Comparison of ENCODE assay signal across 16 cellular contexts in the genomic region with DNA sequence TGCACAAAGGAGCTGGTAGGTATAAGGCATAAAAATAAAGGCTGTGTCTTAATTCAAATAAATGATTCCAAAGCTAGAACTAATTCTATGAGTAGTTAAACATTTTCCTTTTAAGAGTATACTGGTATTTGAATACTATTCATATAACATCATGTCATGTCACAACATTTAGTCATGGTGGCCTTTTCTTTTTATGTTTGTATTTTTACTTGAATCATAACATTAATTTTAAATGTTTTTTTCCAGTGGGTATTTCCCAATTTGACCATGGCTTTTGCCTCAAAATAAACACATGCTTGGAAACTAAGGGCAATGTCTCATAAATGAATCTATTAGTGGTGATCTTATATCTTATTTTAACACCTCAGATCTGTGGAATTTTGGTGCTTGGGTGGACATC.
"Had no signal": no experiment of that assay in that cellular context is flagged by ENCODE, and none has a peak within 500 bp of the region (broad histone marks: within the 10 kb centered on the region; RNA-seq: fewer than 3 reads in every experiment).

No MANE protein-coding gene starts in this region.

- H3K27me3 ChIP-seq: colonic mucosa, foreskin keratinocyte, tibial artery had no signal

- H3K9me3 ChIP-seq: colonic mucosa, tibial artery had no signal

- H3K27ac ChIP-seq: colonic mucosa, foreskin keratinocyte, tibial artery had no signal

- H3K36me3 ChIP-seq: colonic mucosa, tibial artery had no signal

- ATAC-seq: activated T-cell treated with anti-CD3 and anti-CD28 coated beads, Interleukin-2, amount 50 U/mL, for 4 hours; foreskin keratinocyte; left lobe of liver had no signal

- DNase-seq: activated CD4-positive, alpha-beta T cell treated with anti-CD3 and anti-CD28 coated beads, Interleukin-2, amount 50 U/mL, for 1 hour; activated CD8-positive, alpha-beta memory T cell treated with anti-CD3 and anti-CD28 coated beads, Interleukin-2, amount 50 U/mL, for 4 hours; activated naive CD4-positive, alpha-beta T cell treated with anti-CD3 and anti-CD28 coated beads for 36 hours; activated T-cell treated with anti-CD3 and anti-CD28 coated beads, Interleukin-2, amount 50 U/mL, for 4 hours; aorta; colonic mucosa; foreskin keratinocyte; hypothalamus; posterior cingulate gyrus; stimulated activated CD4-positive, alpha-beta T cell treated with anti-CD3 and anti-CD28 coated beads, Interleukin-12 subunit alpha, Interleukin-12 subunit beta, amount 100 ng/mL, for 4 hours; stimulated activated CD4-positive, alpha-beta T cell treated with anti-CD3 and anti-CD28 coated beads, Interleukin-1b, Interleukin-23, amount 100 ng/mL, for 48 hours; stimulated activated naive CD4-positive, alpha-beta T cell treated with Interleukin-2 at 50 U/mL for 16 hours; substantia nigra; tibial artery had no signal

- H3K4me1 ChIP-seq: colonic mucosa, foreskin keratinocyte, tibial artery had no signal

- H3K4me3 ChIP-seq: colonic mucosa, lung, tibial artery had no signal
